Comparison of ENCODE assay signal across 17 cellular contexts in the genomic region with DNA sequence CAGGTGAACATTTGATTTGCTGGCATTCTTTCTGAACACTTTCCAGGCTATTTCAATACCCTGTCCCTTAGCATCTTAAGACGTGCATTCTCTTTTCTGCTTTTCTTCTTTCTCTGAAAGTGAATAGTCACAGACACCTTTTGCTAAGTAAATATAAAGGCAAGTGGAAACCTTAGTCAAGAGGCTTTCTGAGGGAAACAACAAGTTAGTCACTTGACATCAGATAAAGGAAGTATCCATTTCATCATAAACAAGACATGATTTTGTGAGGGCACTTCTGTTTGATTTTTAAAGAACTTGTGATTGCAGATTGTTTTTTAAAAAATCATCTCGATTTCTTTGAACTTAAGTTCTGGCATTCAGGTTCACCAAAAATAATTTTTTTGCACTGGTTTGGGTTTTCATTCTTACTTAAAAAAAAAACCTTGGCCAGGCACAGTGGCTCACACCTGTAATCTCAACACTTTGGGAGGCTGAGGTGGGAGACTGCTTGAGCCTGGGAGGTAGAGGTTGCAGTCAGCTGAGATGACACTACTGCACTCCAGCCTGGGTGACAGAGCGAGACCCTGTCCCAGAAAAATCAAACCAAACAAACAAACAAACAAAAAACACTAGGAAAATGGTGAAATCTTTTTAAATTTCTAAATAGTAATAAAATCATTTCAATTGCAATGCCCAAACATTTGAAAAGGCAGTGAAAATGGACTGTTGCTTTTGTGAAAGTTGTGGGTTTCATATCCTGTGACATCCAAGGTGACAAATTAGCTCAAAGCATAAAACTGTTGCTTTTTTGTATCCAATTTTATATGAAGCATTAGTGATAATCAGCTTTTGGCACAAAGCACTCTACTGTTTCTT. TPM values are rescaled to one million over a fixed set of nuclear protein-coding genes. Genes with fewer than 3 reads are reported as not detected.
A peak's percentile ranks its signal among the peaks of the same experiment; 100 is the strongest.
DNase-seq lines count a peak whose midpoint lies in the region; ATAC-seq, FAIRE-seq and TF ChIP-seq lines count a peak whose summit lies in the region.
"Had no signal": no experiment of that assay in that cellular context is flagged by ENCODE, and none has a peak within 500 bp of the region (broad histone marks: within the 10 kb centered on the region; RNA-seq: fewer than 3 reads in every experiment).

No MANE protein-coding gene starts in this region.

- intact Hi-C loops in PC-9 (cut with micrococcal nuclease; ENCODE audit: unreplicated experiment), result no loop called here

- H3K4me2 ChIP-seq in A549 (peak overlapping the region; percentile 47; the same call in 2 of the 3 replicates), PC-9 (peak overlapping the region; percentile 69), hepatocyte (no peak overlapping the region)

- H3K79me2 ChIP-seq in PC-9 (ENCODE audit: low read depth) (no peaks in the 10 kb centered on the region), hepatocyte (no peaks in the 10 kb centered on the region)

- no TSS peak for BruUV-seq in PC-9 (replicated peaks; lab: Mats Ljungman, UMichigan)

- H3F3A ChIP-seq in PC-9 (ENCODE audit: insufficient read depth, low read depth), result peaks cover 23% of the 10 kb centered on the region

- no peak for TF ChIP-seq RAD21 in A549 (conservative IDR thresholded peaks at IDR 0.05 in 1 of 2, IDR thresholded peaks at IDR 0.05 in 1 of 2)

- no peaks in the 10 kb centered on the region for H3K9me3 ChIP-seq in A549
- H3K9me3 ChIP-seq in PC-9 (ENCODE audit: insufficient read depth, low read depth), result no peaks in the 10 kb centered on the region
- H3K9me3 ChIP-seq in hepatocyte (ENCODE audit: low read depth), result no peaks in the 10 kb centered on the region
- H3K9me3 ChIP-seq: HAP-1 had no signal

- TF ChIP-seq CTCF in A549 (IDR thresholded peaks at IDR 0.05) (no peak), PC-9 (conservative IDR thresholded peaks at IDR 0.05) (no peak), hepatocyte (IDR thresholded peaks at IDR 0.05; ENCODE audit: poor library complexity) (no peak)

- H2AFZ ChIP-seq in PC-9, result no peak overlapping the region
- peak overlapping the region; percentile 30 for H2AFZ ChIP-seq in hepatocyte

- FAIRE-seq in A549 (lab: Jason Lieb, UNC), result peak; percentile 13

- no peak for DNase-seq in A549 (ENCODE audit: low read depth in 1 of 2, low spot score in 1 of 2)
- peak in 1 of 2 experiments; percentile 69 for DNase-seq in PC-9
- DNase-seq in hepatocyte (ENCODE audit: low spot score), result no peak
- no peak for DNase-seq in dedifferentiated amniotic fluid mesenchymal stem cell (ENCODE audit: extremely low spot score)
- DNase-seq in mesenteric fat pad (ENCODE audit: low spot score), result no peak
- no peak for DNase-seq in cortex of kidney (lab: John Stamatoyannopoulos, UW)
- DNase-seq: CD4-positive, alpha-beta T cell; KBM-7; NCI-H1105; NCI-H187; NCI-H510A treated with DMSO at 0.1 percent for 48 hours; RPMI8226 had no signal

- CTCF ChIA-PET in A549 (lab: Yijun Ruan, JAX), result interaction anchor here (0.6 to 1.6 kb wide), 4 partner anchors 8 to 50 kb away, joined by 3 read pairs; partner anchors contain the start of genes KLHL42 and MANSC4
- CTCF ChIA-PET in PC-9 (lab: Charles Lee), result no interaction called here

- no peaks in the 10 kb centered on the region for H3K27me3 ChIP-seq in PC-9 (ENCODE audit: insufficient read depth, low read depth)
- H3K27me3 ChIP-seq in hepatocyte, result no peaks in the 10 kb centered on the region

- TF ChIP-seq EP300 in A549 (IDR thresholded peaks at IDR 0.05), result no peak

- H3K9me2 ChIP-seq in PC-9 (ENCODE audit: insufficient read depth), result no peaks in the 10 kb centered on the region
- no peaks in the 10 kb centered on the region for H3K9me2 ChIP-seq in hepatocyte (replicated peaks; ENCODE audit: insufficient read depth)

- H4K20me1 ChIP-seq in PC-9 (ENCODE audit: insufficient read depth) (no peaks in the 10 kb centered on the region), hepatocyte (ENCODE audit: insufficient read depth, poor library complexity, severe bottlenecking) (no peaks in the 10 kb centered on the region)

- H3K36me3 ChIP-seq in PC-9 (ENCODE audit: low read depth) (no peaks in the 10 kb centered on the region), hepatocyte (replicated peaks; ENCODE audit: insufficient read depth, low read depth) (no peaks in the 10 kb centered on the region)
- H3K36me3 ChIP-seq: HAP-1 had no signal

- POLR2A ChIA-PET in A549 (lab: Yijun Ruan, JAX) (interaction anchor here (1.0 kb wide), 1 partner anchor 8 kb away, joined by 3 read pairs; the partner anchor contains the start of genes KLHL42 and MANSC4), PC-9 (lab: Charles Lee; ENCODE audit: unreplicated experiment) (no interaction called here)

- 75% methylated on average over 3 of the region's 3 CpGs for WGBS in A549 (ENCODE audit: missing lambda C conversion rate)
- WGBS in hepatocyte (ENCODE audit: low lambda C conversion rate, missing lambda C conversion rate), result 73% methylated on average over 3 of the region's 3 CpGs

- H3K4me1 ChIP-seq in A549 (peaks cover 29% of the 10 kb centered on the region), PC-9 (replicated peaks; ENCODE audit: insufficient read depth) (peaks cover 40% of the 10 kb centered on the region), hepatocyte (ENCODE audit: insufficient read depth) (no peaks in the 10 kb centered on the region)

- no peak for TF ChIP-seq POLR2A in A549 (IDR thresholded peaks at IDR 0.05; ENCODE audit: low read length)

- H3K27ac ChIP-seq in A549 (no peak overlapping the region), PC-9 (peak overlapping the region; percentile 80), hepatocyte (no peak overlapping the region)

- H3K4me3 ChIP-seq in A549, result no peak overlapping the region
- H3K4me3 ChIP-seq in PC-9, result 0 out of 2 replicates have a peak overlapping the region, but pooled peaks have one; percentile 15
- H3K4me3 ChIP-seq in hepatocyte, result no peak overlapping the region
- H3K4me3 ChIP-seq: HAP-1 had no signal

- ATAC-seq in A549 (no peak), GM19351 (IDR thresholded peaks at IDR 0.05; ENCODE audit: unreplicated experiment) (peak; percentile 43), HG02885 (IDR thresholded peaks at IDR 0.05; ENCODE audit: poor library complexity, unreplicated experiment) (no peak)

TF ChIP-seq in A549, 52 proteins besides CTCF, POLR2A, EP300 and RAD21:
- TF ChIP-seq TP53 (CRISPR knock-in tag; IDR thresholded peaks at IDR 0.05) (no peak), HOXB13 (CRISPR knock-in tag; IDR thresholded peaks at IDR 0.05; ENCODE audit: low read depth) (no peak), ZC3H11A (IDR thresholded peaks at IDR 0.05) (no peak), POLR2AphosphoS2 (conservative IDR thresholded peaks at IDR 0.05; ENCODE audit: low read length) (no peak), NR3C1 (IDR thresholded peaks at IDR 0.05) (no peak), PHF8 (IDR thresholded peaks at IDR 0.05; ENCODE audit: borderline replicate concordance, low read depth) (no peak), RARB (CRISPR knock-in tag; IDR thresholded peaks at IDR 0.05) (no peak), SMC3 (IDR thresholded peaks at IDR 0.05) (no peak), MAZ (IDR thresholded peaks at IDR 0.05; ENCODE audit: borderline replicate concordance, low read depth, low read length) (no peak), HEYL (CRISPR knock-in tag; IDR thresholded peaks at IDR 0.05) (no peak), KDM5A (IDR thresholded peaks at IDR 0.05) (no peak), HOXB5 (CRISPR knock-in tag; IDR thresholded peaks at IDR 0.05) (no peak), NFE2L2 (conservative IDR thresholded peaks at IDR 0.05; ENCODE audit: low read length) (no peak), FOSL2 (IDR thresholded peaks at IDR 0.05) (no peak), FOSL2 (CRISPR knock-in tag; IDR thresholded peaks at IDR 0.05) (no peak)
- TF ChIP-seq, protein P1, sequence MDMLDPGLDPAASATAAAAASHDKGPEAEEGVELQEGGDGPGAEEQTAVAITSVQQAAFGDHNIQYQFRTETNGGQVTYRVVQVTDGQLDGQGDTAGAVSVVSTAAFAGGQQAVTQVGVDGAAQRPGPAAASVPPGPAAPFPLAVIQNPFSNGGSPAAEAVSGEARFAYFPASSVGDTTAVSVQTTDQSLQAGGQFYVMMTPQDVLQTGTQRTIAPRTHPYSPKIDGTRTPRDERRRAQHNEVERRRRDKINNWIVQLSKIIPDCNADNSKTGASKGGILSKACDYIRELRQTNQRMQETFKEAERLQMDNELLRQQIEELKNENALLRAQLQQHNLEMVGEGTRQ (IDR thresholded peaks at IDR 0.05), result no peak
- TF ChIP-seq, protein P2, sequence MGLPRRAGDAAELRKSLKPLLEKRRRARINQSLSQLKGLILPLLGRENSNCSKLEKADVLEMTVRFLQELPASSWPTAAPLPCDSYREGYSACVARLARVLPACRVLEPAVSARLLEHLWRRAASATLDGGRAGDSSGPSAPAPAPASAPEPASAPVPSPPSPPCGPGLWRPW (IDR thresholded peaks at IDR 0.05), result no peak

RNA-seq across cellular contexts. Expression of gene KLHL42, which starts 8.3 kb away (rescaled TPM):
- 24.0 and 29.1 TPM in 2 replicates for polyA plus RNA-seq in A549 (2011; rRNA removed)
- 13.9 and 18.3 TPM in 2 replicates for polyA plus RNA-seq in A549 (2012; cell fraction: cytosol; rRNA removed)
- 31.9 and 38.3 TPM in 2 replicates for polyA plus RNA-seq in A549 (2012; cell fraction: nucleus; rRNA removed)
- polyA plus RNA-seq in A549 (2017; fragmentation: RNase III; extraction: RNeasy Plus Mini Kit Qiagen cat#74134 plus additional on column Dnase treatment), result 15.2 to 15.5 TPM (median 15.4 TPM) in 3 replicates
- 68.8 and 72.2 TPM in 2 replicates for polyA minus RNA-seq in A549 (2011; rRNA and poly(A)+ RNA removed)
- 33.6 and 34.5 TPM in 2 replicates for total RNA-seq in PC-9 (2021)
- total RNA-seq in hepatocyte, result 14.4 and 18.3 TPM in 2 replicates
- polyA plus RNA-seq in hepatocyte, result 13.5 and 20.5 TPM in 2 replicates
- total RNA-seq in mesenteric fat pad, result 22.7 TPM

RNA-seq across cellular contexts. Expression of gene MANSC4, which starts 8.3 kb away (rescaled TPM):
- polyA plus RNA-seq in A549 (2011; rRNA removed) (0.09 and 0.21 TPM in 2 replicates), A549 (2017; fragmentation: RNase III; extraction: RNeasy Plus Mini Kit Qiagen cat#74134 plus additional on column Dnase treatment) (0.12 to 0.16 TPM in 2 of 3 replicates, not detected in the other), hepatocyte (not detected in 2 replicates)
- polyA plus RNA-seq in A549 (2012; cell fraction: cytosol; rRNA removed), result not detected in 2 replicates
- not detected in 2 replicates for polyA plus RNA-seq in A549 (2012; cell fraction: nucleus; rRNA removed)
- not detected in 2 replicates for polyA minus RNA-seq in A549 (2011; rRNA and poly(A)+ RNA removed)
- total RNA-seq in PC-9 (2021) (not detected in 2 replicates), hepatocyte (0.63 TPM in 1 of 2 replicates, not detected in the other), mesenteric fat pad (not detected)
- total RNA-seq: CD4-positive, alpha-beta T cell; Daoy; T-helper 1 cell treated with Interleukin-12 subunit alpha and Interleukin-12 subunit beta and Interleukin-4 antibody, amounts not matched to agents 30 ng/mL and 1 ng/mL, for 36 hours had no signal
